ENCODE assay signal across 9 cellular contexts in the genomic region with DNA sequence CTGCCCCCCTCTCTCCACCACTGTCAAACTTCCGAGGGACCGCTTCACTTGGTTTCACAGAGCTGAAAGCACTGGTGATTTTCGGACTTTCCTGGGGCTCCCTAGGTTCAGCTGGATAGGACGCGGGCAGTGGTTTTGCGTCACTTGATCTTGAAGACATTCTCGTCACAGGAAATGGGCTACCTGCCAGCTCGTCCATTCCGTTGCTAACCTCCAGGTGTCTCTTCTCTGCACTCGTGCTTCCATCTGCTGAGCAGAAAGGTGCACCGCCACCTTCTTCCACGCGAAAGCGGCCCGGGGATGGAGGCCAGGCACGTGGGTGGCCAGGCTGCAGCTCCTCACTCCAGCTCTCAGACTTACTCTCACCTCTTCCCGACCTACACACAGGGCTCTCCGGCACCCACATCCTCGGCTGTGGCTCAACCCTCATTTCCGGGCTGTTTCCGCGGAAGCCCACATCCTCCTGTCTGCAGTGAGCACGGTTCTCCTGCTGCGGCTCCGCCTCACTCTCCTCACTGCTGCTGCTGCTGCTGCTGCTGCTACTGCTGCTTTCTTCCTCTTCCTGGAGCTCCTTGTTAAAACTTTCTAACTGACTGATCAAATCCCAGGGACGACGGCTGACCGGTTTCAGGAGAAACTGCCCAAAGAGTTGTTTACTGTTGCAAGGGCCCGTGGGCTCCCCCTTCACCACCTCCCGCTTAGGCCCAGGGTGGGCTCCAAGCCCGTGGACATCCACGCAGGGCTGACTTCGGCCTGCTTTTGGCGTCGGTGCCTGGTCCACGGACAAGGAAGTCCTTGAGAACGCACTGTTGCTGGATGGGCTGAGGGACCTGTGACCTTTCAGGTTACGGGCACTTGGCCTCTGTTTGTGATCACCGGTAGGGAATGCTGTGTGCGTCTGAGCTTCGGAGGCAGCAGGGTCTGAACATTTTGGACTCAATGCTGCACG. TPM values are rescaled to one million over a fixed set of nuclear protein-coding genes. Genes with fewer than 3 reads are reported as not detected.
DNase-seq lines count a peak whose midpoint lies in the region; ATAC-seq, FAIRE-seq and TF ChIP-seq lines count a peak whose summit lies in the region.
"Had no signal": no experiment of that assay in that cellular context is flagged by ENCODE, and none has a peak within 500 bp of the region (broad histone marks: within the 10 kb centered on the region; RNA-seq: fewer than 3 reads in every experiment).

No MANE protein-coding gene starts in this region.

- no peaks in the 10 kb centered on the region for H3K9me3 ChIP-seq in HepG2 (ENCODE audit: low read length)

- H3K4me1 Mint-ChIP-seq in activated naive CD8-positive, alpha-beta T cell (ENCODE audit: low read depth), result peaks cover 37% of the 10 kb centered on the region
- H3K4me1 Mint-ChIP-seq in progenitor cell of endocrine pancreas (ENCODE audit: low read depth), result peaks cover 5% of the 10 kb centered on the region

- no peak for TF ChIP-seq RAD21 in HepG2 (CRISPR knock-in tag; IDR thresholded peaks at IDR 0.05)

- H3K36me3 ChIP-seq in HepG2 (replicated peaks in 1 of 2; ENCODE audit: control insufficient read depth in 1 of 2, insufficient read depth in 2 of 2, low read length in 2 of 2), result no peaks in the 10 kb centered on the region

- BruUV-seq in HepG2 (replicated peaks; lab: Mats Ljungman, UMichigan), result no TSS peak

- peak overlapping the region; percentile 77 for H3K4me3 Mint-ChIP-seq in activated naive CD8-positive, alpha-beta T cell
- no peak overlapping the region for H3K4me3 Mint-ChIP-seq in progenitor cell of endocrine pancreas (ENCODE audit: low read depth)

- ATAC-seq in GM18873 (IDR thresholded peaks at IDR 0.05; ENCODE audit: low FRiP score, unreplicated experiment) (peak; percentile 74), HG03139 (IDR thresholded peaks at IDR 0.05; ENCODE audit: unreplicated experiment) (peak; percentile 97), HepG2 (peak; percentile 56; the same call in 2 of the 3 replicates)

- no peak overlapping the region for H3K27ac ChIP-seq in 22Rv1
- H3K27ac ChIP-seq in HepG2 (ENCODE audit: extremely low read length, insufficient read depth, low read length), result no peak overlapping the region

- H3K27me3 Mint-ChIP-seq in activated naive CD8-positive, alpha-beta T cell, result peaks cover 33% of the 10 kb centered on the region
- peaks cover 10% of the 10 kb centered on the region for H3K27me3 Mint-ChIP-seq in progenitor cell of endocrine pancreas

- in situ Hi-C loops in HepG2 (cut with HindIII; ENCODE audit: extremely low pct_ligation_motif_present, low pct_unique_long_range_greater_than_20kb), result no loop called here

- H3K4me1 ChIP-seq in HepG2 (ENCODE audit: insufficient read depth, low read length), result peaks cover 8% of the 10 kb centered on the region; the same call in 1 of the 2 replicates

- H3K27me3 ChIP-seq in HepG2 (ENCODE audit: control insufficient read depth in 1 of 2, insufficient read depth in 2 of 2, low read length in 2 of 2), result no peaks in the 10 kb centered on the region; a peak in 2 of 5 replicates

- peak; percentile 76 for TF ChIP-seq CTCF in 22Rv1 (IDR thresholded peaks at IDR 0.05)
- peak; percentile 15; the same call in 1 of the 2 replicates for TF ChIP-seq CTCF in HepG2 (CRISPR knock-in tag; IDR thresholded peaks at IDR 0.05)
- no peak for TF ChIP-seq CTCF in progenitor cell of endocrine pancreas (IDR thresholded peaks at IDR 0.05; ENCODE audit: unreplicated experiment)

- H4K20me1 ChIP-seq in HepG2 (ENCODE audit: insufficient read depth, low read length), result no peaks in the 10 kb centered on the region

- H3K9me3 Mint-ChIP-seq in activated naive CD8-positive, alpha-beta T cell (ENCODE audit: low read depth), result no peaks in the 10 kb centered on the region
- H3K9me3 Mint-ChIP-seq in progenitor cell of endocrine pancreas (ENCODE audit: low read depth), result no peaks in the 10 kb centered on the region

- POLR2A ChIA-PET in HepG2 (lab: Yijun Ruan, JAX), result no interaction called here

- CTCF ChIA-PET in HepG2 (lab: Yijun Ruan, JAX; ENCODE audit: low intra/inter-chr PET ratio, low total read pairs), result no interaction called here

- peak overlapping the region; percentile 36 for H3K27ac Mint-ChIP-seq in activated naive CD8-positive, alpha-beta T cell
- H3K27ac Mint-ChIP-seq in progenitor cell of endocrine pancreas, result no peak overlapping the region

- H3K36me3 Mint-ChIP-seq in activated naive CD8-positive, alpha-beta T cell, result no peaks in the 10 kb centered on the region
- H3K36me3 Mint-ChIP-seq in progenitor cell of endocrine pancreas (ENCODE audit: insufficient read depth), result peaks cover 21% of the 10 kb centered on the region

- DNase-seq in T follicular helper cell (ENCODE audit: low read depth) (peak; percentile 80), HepG2 (ENCODE audit: low spot score) (no peak), progenitor cell of endocrine pancreas (ENCODE audit: low spot score, unreplicated experiment) (no peak)
- DNase-seq in stimulated activated CD8-positive, alpha-beta memory T cell treated with anti-CD3 and anti-CD28 coated beads, Interleukin-4, amount 100 ng/mL, for 48 hours, result peak; percentile 87

- H3K4me2 ChIP-seq in HepG2 (ENCODE audit: low read depth, low read length), result no peak overlapping the region

- H3K4me3 ChIP-seq in HepG2 (replicated peaks in 1 of 3; ENCODE audit: insufficient read depth in 1 of 3, low read depth in 2 of 3, low read length in 3 of 3), result no peak overlapping the region

- H2AFZ ChIP-seq in HepG2 (ENCODE audit: low read length), result no peak overlapping the region

- H3K79me2 ChIP-seq in HepG2 (ENCODE audit: insufficient read depth, low read length), result no peaks in the 10 kb centered on the region

- FAIRE-seq in HepG2 (lab: Jason Lieb, UNC), result no peak
- FAIRE-seq: G401.6 had no signal

- no peak for TF ChIP-seq EP300 in HepG2 (IDR thresholded peaks at IDR 0.05; ENCODE audit: low read depth in 2 of 2, low read length in 2 of 2)
- TF ChIP-seq EP300 in HepG2 (CRISPR knock-in tag; IDR thresholded peaks at IDR 0.05; ENCODE audit: borderline replicate concordance), result no peak

- intact Hi-C loops in HepG2 (cut with micrococcal nuclease; ENCODE audit: unreplicated experiment), result no loop called here

- 71% methylated on average over 35 of the region's 42 CpGs for WGBS in HepG2 (ENCODE audit: low lambda C conversion rate)

- TF ChIP-seq POLR2A in HepG2 (IDR thresholded peaks at IDR 0.05; ENCODE audit: insufficient read depth in 1 of 2, low read depth in 2 of 2, low read length in 2 of 2), result no peak

- H3K9ac ChIP-seq in HepG2 (ENCODE audit: insufficient read depth, low read depth, low read length), result no peak overlapping the region

TF ChIP-seq in HepG2, 621 proteins besides CTCF, POLR2A, EP300 and RAD21 (continues in another document):
- TF ChIP-seq STAG1 (CRISPR knock-in tag; IDR thresholded peaks at IDR 0.05) (peak; percentile 15; the same call in 1 of the 2 replicates), ZBTB38 (CRISPR knock-in tag; IDR thresholded peaks at IDR 0.05) (0 out of 2 replicates have a peak, but pooled peaks have one; percentile 29), ZBTB33 (CRISPR knock-in tag; IDR thresholded peaks at IDR 0.05) (peak; percentile 51; the same call in 1 of the 2 replicates), SRSF1 (optimal IDR thresholded peaks at IDR 0.05; ENCODE audit: low read depth, low read length) (peak; percentile 19)

RNA-seq across cellular contexts. Expression of gene JCAD, which starts 32.1 kb away (rescaled TPM):
- 0.04 and 0.14 TPM in 2 replicates for total RNA-seq in HepG2 (2016; rRNA removed; fragmentation: Illumina TruSeq; extraction: Trizol)
- not detected in 2 replicates for total RNA-seq in HepG2 (2016; cell fraction: cytosol; rRNA removed; fragmentation: Illumina TruSeq; extraction: Trizol; ENCODE audit: low read depth)
- total RNA-seq in HepG2 (2016; cell fraction: insoluble cytoplasmic fraction; rRNA removed; fragmentation: Illumina TruSeq; extraction: Trizol), result 0.02 and 0.03 TPM in 2 replicates
- total RNA-seq in HepG2 (2016; cell fraction: membrane; rRNA removed; fragmentation: Illumina TruSeq; extraction: Trizol), result 0.12 TPM in 1 of 2 replicates, not detected in the other
- 0.06 TPM in 1 of 2 replicates, not detected in the other for total RNA-seq in HepG2 (2016; cell fraction: nucleus; rRNA removed; fragmentation: Illumina TruSeq; extraction: Trizol)
- polyA plus RNA-seq in HepG2 (2011; rRNA removed), result 0.05 and 0.08 TPM in 2 replicates
- 0.10 and 0.11 TPM in 2 replicates for polyA plus RNA-seq in HepG2 (2011; cell fraction: cytosol; rRNA removed)
- polyA plus RNA-seq in HepG2 (2011; cell fraction: nucleus; rRNA removed), result 0.13 and 0.24 TPM in 2 replicates
- polyA plus RNA-seq in HepG2 (2012), result 0.09 TPM in 1 of 2 replicates, not detected in the other
- 0.20 TPM in 1 of 2 replicates, not detected in the other for polyA plus RNA-seq in HepG2 (2016; cell fraction: cytosol; fragmentation: Illumina TruSeq; extraction: Trizol; ENCODE audit: low read depth)
- 0.08 and 0.17 TPM in 2 replicates for polyA plus RNA-seq in HepG2 (2016; cell fraction: insoluble cytoplasmic fraction; fragmentation: Illumina TruSeq; extraction: Trizol; ENCODE audit: low read depth)
- 0.02 TPM in 1 of 2 replicates, not detected in the other for polyA plus RNA-seq in HepG2 (2016; cell fraction: membrane; fragmentation: Illumina TruSeq; extraction: Trizol; ENCODE audit: low read depth)
- 0.09 TPM in 1 of 2 replicates, not detected in the other for polyA plus RNA-seq in HepG2 (2016; cell fraction: nucleus; fragmentation: Illumina TruSeq; extraction: Trizol; ENCODE audit: insufficient read depth, low read depth)
- polyA minus RNA-seq in HepG2 (2011; rRNA and poly(A)+ RNA removed; ENCODE audit: low replicate concordance), result 0.42 TPM in 1 of 2 replicates, not detected in the other
- not detected in 2 replicates for polyA minus RNA-seq in HepG2 (2011; cell fraction: cytosol; rRNA and poly(A)+ RNA removed)
- under 0.01 TPM in 2 replicates for polyA minus RNA-seq in HepG2 (2011; cell fraction: nucleus; rRNA and poly(A)+ RNA removed)
- total RNA-seq in progenitor cell of endocrine pancreas, result 13.4 and 15.8 TPM in 2 replicates

Comparison
In these comparisons a context has a peak if more than half of its experiments do, and no peak if none do; other contexts are left out.
1. DNase-seq: peak in T follicular helper cell (single experiment) and stimulated activated CD8-positive, alpha-beta memory T cell treated with anti-CD3 and anti-CD28 coated beads, Interleukin-4, amount 100 ng/mL, for 48 hours (single experiment); none in HepG2 (single experiment) and progenitor cell of endocrine pancreas (single experiment).
2. RNA of gene JCAD, which starts 32.1 kb away (total RNA-seq): 13.4 to 15.8 TPM in progenitor cell of endocrine pancreas; 0.02 to 0.14 TPM in HepG2; every median in the first group is over 10 times any median in the second.
3. Peak in every context shown above with its lines, with median percentiles within 50 percentile points of each other: ATAC-seq.